8 cellular contexts compared by ENCODE assay signal in the genomic region with DNA sequence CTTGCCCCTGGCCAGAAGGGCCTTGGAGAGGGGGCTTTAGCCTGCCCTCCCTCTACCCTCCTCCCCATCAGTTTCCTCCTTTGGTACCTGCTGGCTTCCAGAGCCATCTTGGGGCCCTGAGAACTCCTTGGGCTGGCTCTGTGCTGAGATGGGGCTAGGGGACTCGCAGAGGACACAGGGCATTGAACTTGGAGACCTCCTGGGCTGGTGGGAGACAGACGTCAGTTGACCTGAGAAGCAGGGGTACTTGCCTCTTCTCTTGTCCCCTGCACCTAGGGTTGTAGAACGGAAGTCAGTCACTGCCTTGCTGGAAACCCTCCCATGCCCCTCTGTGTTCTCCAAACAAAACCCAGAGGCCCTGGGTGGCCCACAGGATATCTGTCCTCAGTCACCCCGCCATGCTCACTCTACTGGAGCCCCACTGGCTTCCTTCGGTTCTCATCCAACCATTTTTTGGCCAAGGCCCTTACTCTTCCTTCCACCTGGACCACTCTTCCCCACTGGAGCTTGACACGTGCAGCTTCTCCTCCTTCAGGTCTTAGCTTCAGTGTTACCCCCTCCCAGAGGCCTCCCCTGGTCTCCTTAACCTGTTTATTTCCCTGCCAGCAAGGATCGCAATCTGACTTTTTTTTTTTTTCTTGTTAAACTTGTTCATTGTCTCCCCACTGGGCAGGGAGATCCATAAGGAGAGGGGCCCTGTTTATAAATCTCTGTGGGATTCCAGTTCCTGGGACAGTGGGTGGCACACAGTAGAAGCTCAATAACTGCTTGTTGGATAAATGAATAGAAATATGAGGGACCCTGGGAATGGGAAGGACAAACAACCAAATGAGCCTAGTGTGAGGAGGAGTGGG. TPM values are rescaled to one million over a fixed set of nuclear protein-coding genes. Genes with fewer than 3 reads are reported as not detected.
DNase-seq lines count a peak whose midpoint lies in the region; ATAC-seq and TF ChIP-seq lines count a peak whose summit lies in the region.

No MANE protein-coding gene starts in this region.

- H3K27ac ChIP-seq in WERI-Rb-1 (no peak overlapping the region; the same call in 1 of the 2 replicates), fibroblast of lung (ENCODE audit: insufficient read depth, low read length) (peak overlapping the region; percentile 97), sigmoid colon (peak overlapping the region; percentile 88 to 96 (median 94))

- H2AFZ ChIP-seq in fibroblast of lung (ENCODE audit: low read length) = peak overlapping the region; percentile 51

- H3K79me2 ChIP-seq in fibroblast of lung (ENCODE audit: control insufficient read depth, insufficient read depth, low read length) = peaks cover 32% of the 10 kb centered on the region

- TF ChIP-seq POLR2A in sigmoid colon (IDR thresholded peaks at IDR 0.05) = no peak

- peaks cover 16% of the 10 kb centered on the region for H3K36me3 ChIP-seq in WERI-Rb-1
- H3K36me3 ChIP-seq in fibroblast of lung (ENCODE audit: control insufficient read depth, insufficient read depth, low read length) = peaks cover 7% of the 10 kb centered on the region
- H3K36me3 ChIP-seq in sigmoid colon = peaks cover 0 to 23% (median 1%) of the 10 kb centered on the region in 4 donors

- peak overlapping the region; percentile 98 for H3K9ac ChIP-seq in fibroblast of lung (ENCODE audit: insufficient read depth, low read length)

- H4K20me1 ChIP-seq in fibroblast of lung (ENCODE audit: control insufficient read depth, extremely low read depth, insufficient read depth, low read length) = no peaks in the 10 kb centered on the region

- TF ChIP-seq EP300 in sigmoid colon (IDR thresholded peaks at IDR 0.05) = no peak

- H3K9me3 ChIP-seq in WERI-Rb-1 (ENCODE audit: severe bottlenecking) (no peaks in the 10 kb centered on the region), fibroblast of lung (ENCODE audit: control insufficient read depth, insufficient read depth, low read depth, low read length) (no peaks in the 10 kb centered on the region), sigmoid colon (no peaks in the 10 kb centered on the region)

- H3K27me3 ChIP-seq in WERI-Rb-1 (ENCODE audit: insufficient read depth, low read depth, severe bottlenecking) = no peaks in the 10 kb centered on the region
- no peaks in the 10 kb centered on the region for H3K27me3 ChIP-seq in fibroblast of lung (ENCODE audit: control insufficient read depth, insufficient read depth, low read length)
- no peaks in the 10 kb centered on the region for H3K27me3 ChIP-seq in sigmoid colon

- no peak for DNase-seq in activated CD4-positive, CD25-positive, alpha-beta regulatory T cell (lab: John Stamatoyannopoulos, UW)
- DNase-seq in WERI-Rb-1 (no peak), fibroblast of lung (ENCODE audit: low read depth in 2 of 2) (no peak), sigmoid colon (no peak), medulla oblongata (ENCODE audit: extremely low spot score) (no peak), NCI-H1694 treated with DMSO at 0.1 percent for 48 hours (lab: John Stamatoyannopoulos, UW) (no peak)

- intact Hi-C loops in sigmoid colon (cut with DNase I) = loop anchor here (2.0 to 5.0 kb wide), 3 partner anchors 54 to 134 kb away; a partner anchor contains a TSS

- TF ChIP-seq CTCF in WERI-Rb-1 (IDR thresholded peaks at IDR 0.05; ENCODE audit: low read depth, low read length) (no peak), fibroblast of lung (conservative IDR thresholded peaks at IDR 0.05 in 1 of 2, IDR thresholded peaks at IDR 0.05 in 1 of 2; ENCODE audit: low read depth in 1 of 2, low read length in 2 of 2) (no peak), sigmoid colon (IDR thresholded peaks at IDR 0.05) (no peak)

- 7 to 10% methylated on average over 7 of the region's 7 CpGs for WGBS in sigmoid colon, 2 donors

- peaks cover 10% of the 10 kb centered on the region for H3K4me1 ChIP-seq in fibroblast of lung (ENCODE audit: control insufficient read depth, extremely low read depth, insufficient read depth, low read length)
- H3K4me1 ChIP-seq in sigmoid colon = peaks cover 0 to 33% (median 24%) of the 10 kb centered on the region in 4 donors

- ATAC-seq in activated CD4-positive, CD25-positive, alpha-beta regulatory T cell treated with anti-CD3 and anti-CD28 coated beads, Interleukin-2, amount 50 U/mL, for 24 hours = peak; percentile 6 to 12
- peak; percentile 16 for ATAC-seq in HG03066 (IDR thresholded peaks at IDR 0.05; ENCODE audit: low read depth, unreplicated experiment)

- H3K4me3 ChIP-seq in WERI-Rb-1 (ENCODE audit: low read depth, low read length) (peak overlapping the region; percentile 57), fibroblast of lung (replicated peaks in 1 of 4; ENCODE audit: control extremely low read depth in 1 of 4, insufficient read depth in 1 of 4, low read depth in 3 of 4, low read length in 4 of 4) (peak overlapping the region; percentile 89 to 99 (median 96)), sigmoid colon (peak overlapping the region; percentile 66 to 99 (median 96))

- H3K4me2 ChIP-seq in fibroblast of lung (ENCODE audit: extremely low read depth, insufficient read depth, low read length) = peak overlapping the region; percentile 95

RNA-seq across cellular contexts. Expression of a gene that starts 1.0 kb away (rescaled TPM):
- total RNA-seq in fibroblast of lung = 81.7 and 89.0 TPM in 2 replicates
- polyA plus RNA-seq in fibroblast of lung = 35.2 and 36.3 TPM in 2 replicates
- polyA plus RNA-seq in fibroblast of lung (2012) = 75.4 and 89.7 TPM in 2 replicates
- polyA minus RNA-seq in fibroblast of lung (ENCODE audit: low replicate concordance) = 155 and 234 TPM in 2 replicates
- total RNA-seq in sigmoid colon = 10 to 100 TPM; 60.7 to 77.5 (median 65.1) TPM
- 100 to 1,000 TPM in 1 of 3 donors, 10 to 100 TPM in 2; 87.7 to 197 (median 99.0) TPM for polyA plus RNA-seq in sigmoid colon

RNA-seq across cellular contexts. Expression of a gene that starts 28.5 kb away (rescaled TPM):
- total RNA-seq in fibroblast of lung (194 and 202 TPM in 2 replicates), sigmoid colon (1 to 10 TPM; 1.4 to 2.9 (median 1.6) TPM)
- polyA plus RNA-seq in fibroblast of lung (13.3 and 23.4 TPM in 2 replicates), sigmoid colon (10 to 100 TPM in 2 of 3 donors, 1 to 10 TPM in 1; 9.6 to 29.2 (median 17.8) TPM)
- 13.6 and 26.7 TPM in 2 replicates for polyA plus RNA-seq in fibroblast of lung (2012)
- 12.4 and 25.7 TPM in 2 replicates for polyA minus RNA-seq in fibroblast of lung (ENCODE audit: low replicate concordance)

RNA-seq across cellular contexts. Expression of a gene that starts 53.3 kb away (rescaled TPM):
- total RNA-seq in fibroblast of lung (28.8 and 33.9 TPM in 2 replicates), sigmoid colon (10 to 100 TPM; 32.6 to 42.9 (median 35.3) TPM)
- polyA plus RNA-seq in fibroblast of lung (36.8 and 38.3 TPM in 2 replicates), sigmoid colon (10 to 100 TPM; 16.8 to 22.2 (median 20.6) TPM)
- polyA plus RNA-seq in fibroblast of lung (2012) = 26.4 and 32.0 TPM in 2 replicates
- polyA minus RNA-seq in fibroblast of lung (ENCODE audit: low replicate concordance) = 85.2 and 108 TPM in 2 replicates

Comparison
In these comparisons a context has a peak if more than half of its experiments do, and no peak if none do; other contexts are left out.
1. RNA of a gene that starts 28.5 kb away (total RNA-seq): 194 to 202 TPM in fibroblast of lung; 1.4 to 2.9 TPM in sigmoid colon; every median in the first group is over 10 times any median in the second.
2. Peak in every context shown above with its lines, with median percentiles within 50 percentile points of each other: H3K4me3 ChIP-seq.